13 cellular contexts compared by ENCODE assay signal in genomic region chr6:40714576-40715500, GRCh38.
DNase-seq lines count a peak whose midpoint lies in the region; ATAC-seq, FAIRE-seq and TF ChIP-seq lines count a peak whose summit lies in the region.
"Had no signal": no experiment of that assay in that cellular context is flagged by ENCODE, and none has a peak within 500 bp of the region (broad histone marks: within the 10 kb centered on the region; RNA-seq: fewer than 3 reads in every experiment).

No MANE protein-coding gene starts in this region.

- H4K20me1 ChIP-seq in Loucy (ENCODE audit: insufficient read depth, low read length, poor library complexity, severe bottlenecking) (no peaks in the 10 kb centered on the region), PC-3 (ENCODE audit: low read length) (no peaks in the 10 kb centered on the region), HepG2 (ENCODE audit: insufficient read depth, low read length) (peaks cover 7% of the 10 kb centered on the region; the same call in 1 of the 2 replicates)

- TF ChIP-seq POLR2A in A549 (IDR thresholded peaks at IDR 0.05; ENCODE audit: low read length) (no peak), HepG2 (IDR thresholded peaks at IDR 0.05; ENCODE audit: insufficient read depth in 1 of 2, low read depth in 2 of 2, low read length in 2 of 2) (no peak)

- TF ChIP-seq CTCF in A549 (IDR thresholded peaks at IDR 0.05) (no peak), Loucy (conservative IDR thresholded peaks at IDR 0.05; ENCODE audit: low read length) (no peak), PC-3 (conservative IDR thresholded peaks at IDR 0.05; ENCODE audit: low read depth, low read length) (0 out of 2 replicates have a peak, but pooled peaks have one; percentile 16), HepG2 (CRISPR knock-in tag; IDR thresholded peaks at IDR 0.05) (peak; percentile 50)

- H3K9me2 ChIP-seq in Loucy (replicated peaks; ENCODE audit: low read depth, low read length) (no peaks in the 10 kb centered on the region), PC-3 (replicated peaks; ENCODE audit: low read length) (no peaks in the 10 kb centered on the region)

- H3K9me3 ChIP-seq in A549 = no peaks in the 10 kb centered on the region
- no peaks in the 10 kb centered on the region for H3K9me3 ChIP-seq in Loucy (ENCODE audit: insufficient read depth, low read depth, low read length)
- no peaks in the 10 kb centered on the region for H3K9me3 ChIP-seq in PC-3 (ENCODE audit: low read length)
- H3K9me3 ChIP-seq in HepG2 (ENCODE audit: low read length) = no peaks in the 10 kb centered on the region
- H3K9me3 ChIP-seq: neutrophil, suprapubic skin had no signal

- intact Hi-C loops in PC-3 (cut with micrococcal nuclease) (no loop called here), HepG2 (cut with micrococcal nuclease; ENCODE audit: unreplicated experiment) (no loop called here)

- H2AFZ ChIP-seq in Loucy (ENCODE audit: low read length) (no peak overlapping the region), PC-3 (ENCODE audit: low read length) (no peak overlapping the region), HepG2 (ENCODE audit: low read length) (no peak overlapping the region)

- in situ Hi-C loops in HepG2 (cut with HindIII; ENCODE audit: extremely low pct_ligation_motif_present, low pct_unique_long_range_greater_than_20kb) = no loop called here

- FAIRE-seq in A549 (lab: Jason Lieb, UNC) (no peak), HepG2 (lab: Jason Lieb, UNC) (peak; percentile 99)

- peak overlapping the region; percentile 39; the same call in 2 of the 3 replicates for H3K4me2 ChIP-seq in A549
- H3K4me2 ChIP-seq in Loucy (ENCODE audit: low read depth, low read length, poor library complexity, severe bottlenecking) = peak overlapping the region; percentile 63
- peak overlapping the region; percentile 47 for H3K4me2 ChIP-seq in PC-3 (ENCODE audit: low read length)
- peak overlapping the region; percentile 25; the same call in 1 of the 2 replicates for H3K4me2 ChIP-seq in HepG2 (ENCODE audit: low read depth, low read length)

- DNase-seq in A549 (ENCODE audit: low read depth in 1 of 2, low spot score in 1 of 2) = peak; percentile 18 to 56
- peak; percentile 83 for DNase-seq in PC-3
- peak; percentile 97 for DNase-seq in HepG2 (ENCODE audit: low spot score)
- no peak for DNase-seq in germinal center (ENCODE audit: low spot score)
- no peak for DNase-seq in MV-4-11 (lab: John Stamatoyannopoulos, UW)
- DNase-seq in pons (ENCODE audit: low spot score) = no peak
- DNase-seq: activated CD4-positive, alpha-beta T cell treated with anti-CD3 and anti-CD28 coated beads, Interleukin-2, amount 10 ng/mL, durations not matched to agents 24 days and 14 days; activated T-cell treated with anti-CD3 and anti-CD28 coated beads, Interleukin-2, amount 50 U/mL, for 48 hours; NCI-H1436 treated with DMSO at 0.1 percent for 48 hours had no signal

- H3K79me2 ChIP-seq in Loucy (ENCODE audit: insufficient read depth, low read length) (no peaks in the 10 kb centered on the region), PC-3 (ENCODE audit: low read length) (no peaks in the 10 kb centered on the region), HepG2 (ENCODE audit: insufficient read depth, low read length) (no peaks in the 10 kb centered on the region)

- TF ChIP-seq EP300 in A549 (IDR thresholded peaks at IDR 0.05) (no peak), HepG2 (IDR thresholded peaks at IDR 0.05; ENCODE audit: low read depth in 2 of 2, low read length in 2 of 2) (peak; percentile 51 to 59; a peak in 2 of 4 replicates), HepG2 (CRISPR knock-in tag; IDR thresholded peaks at IDR 0.05; ENCODE audit: borderline replicate concordance) (peak; percentile 53; the same call in 1 of the 2 replicates)

- no TSS peak for BruUV-seq in PC-3 (replicated peaks; lab: Mats Ljungman, UMichigan)
- no TSS peak for BruUV-seq in HepG2 (replicated peaks; lab: Mats Ljungman, UMichigan)

- H3K27ac ChIP-seq in A549 (no peak overlapping the region), PC-3 (ENCODE audit: low read length) (peak overlapping the region; percentile 33), HepG2 (ENCODE audit: extremely low read length, insufficient read depth, low read length) (no peak overlapping the region)
- H3K27ac ChIP-seq: neutrophil, suprapubic skin had no signal

- ATAC-seq in A549 = peak; percentile 67 to 72
- ATAC-seq in PC-3 = peak; percentile 93
- ATAC-seq in HepG2 = peak; percentile 98
- ATAC-seq in HG03097 (IDR thresholded peaks at IDR 0.05; ENCODE audit: low FRiP score, unreplicated experiment) = no peak

- H3K4me3 ChIP-seq in A549 (no peak overlapping the region), Loucy (ENCODE audit: low read length, poor library complexity, severe bottlenecking) (peak overlapping the region; percentile 29), PC-3 (ENCODE audit: low read length) (no peak overlapping the region), HepG2 (replicated peaks in 1 of 3; ENCODE audit: insufficient read depth in 1 of 3, low read depth in 2 of 3, low read length in 3 of 3) (no peak overlapping the region)
- H3K4me3 ChIP-seq: suprapubic skin had no signal

- peaks cover 13% of the 10 kb centered on the region; the same call in 2 of the 3 replicates for H3K4me1 ChIP-seq in A549
- peaks cover 72% of the 10 kb centered on the region for H3K4me1 ChIP-seq in Loucy (ENCODE audit: insufficient read depth, low read length, poor library complexity, severe bottlenecking)
- peaks cover 17% of the 10 kb centered on the region for H3K4me1 ChIP-seq in PC-3 (ENCODE audit: insufficient read depth, low read length)
- peaks cover 19% of the 10 kb centered on the region for H3K4me1 ChIP-seq in HepG2 (ENCODE audit: insufficient read depth, low read length)

- POLR2A ChIA-PET in A549 (lab: Yijun Ruan, JAX) (no interaction called here), PC-3 (lab: Charles Lee; ENCODE audit: unreplicated experiment) (no interaction called here), HepG2 (lab: Yijun Ruan, JAX) (interaction anchor here (1.0 kb wide), 1 partner anchor 243 kb away, joined by 3 read pairs; no protein-coding TSS in a partner anchor)

- CTCF ChIA-PET in A549 (lab: Yijun Ruan, JAX) (no interaction called here), PC-3 (lab: Charles Lee) (no interaction called here), HepG2 (lab: Yijun Ruan, JAX; ENCODE audit: low intra/inter-chr PET ratio, low total read pairs) (no interaction called here)

- TF ChIP-seq RAD21 in A549 (conservative IDR thresholded peaks at IDR 0.05 in 1 of 2, IDR thresholded peaks at IDR 0.05 in 1 of 2) (no peak), HepG2 (CRISPR knock-in tag; IDR thresholded peaks at IDR 0.05) (no peak)

- no peaks in the 10 kb centered on the region for H3K36me3 ChIP-seq in Loucy (ENCODE audit: insufficient read depth, low read length)
- no peaks in the 10 kb centered on the region for H3K36me3 ChIP-seq in PC-3 (ENCODE audit: low read depth, low read length)
- no peaks in the 10 kb centered on the region for H3K36me3 ChIP-seq in HepG2 (replicated peaks in 1 of 2; ENCODE audit: control insufficient read depth in 1 of 2, insufficient read depth in 2 of 2, low read length in 2 of 2)
- H3K36me3 ChIP-seq: neutrophil, suprapubic skin had no signal

- 35% methylated on average over 7 of the region's 7 CpGs for WGBS in A549 (ENCODE audit: missing lambda C conversion rate)
- 11% methylated on average over 7 of the region's 7 CpGs for WGBS in HepG2 (ENCODE audit: low lambda C conversion rate)

- H3F3A ChIP-seq in Loucy (ENCODE audit: low read depth) = peaks cover 10% of the 10 kb centered on the region; the same call in 1 of the 2 replicates
- H3F3A ChIP-seq in PC-3 (ENCODE audit: low read length, unreplicated experiment) = no peaks in the 10 kb centered on the region

- no peaks in the 10 kb centered on the region for H3K27me3 ChIP-seq in Loucy (ENCODE audit: insufficient read depth, low read length, poor library complexity, severe bottlenecking)
- H3K27me3 ChIP-seq in PC-3 (ENCODE audit: low read length) = no peaks in the 10 kb centered on the region
- H3K27me3 ChIP-seq in HepG2 (ENCODE audit: control insufficient read depth in 1 of 2, insufficient read depth in 2 of 2, low read length in 2 of 2) = peaks cover 7 to 28% of the 10 kb centered on the region in 2 experiments; a peak in 4 of 5 replicates
- H3K27me3 ChIP-seq: suprapubic skin had no signal

- H3K9ac ChIP-seq in Loucy (ENCODE audit: low read depth, low read length, poor library complexity, severe bottlenecking) (peak overlapping the region; percentile 40), PC-3 (ENCODE audit: low read length) (no peak overlapping the region), HepG2 (ENCODE audit: insufficient read depth, low read depth, low read length) (no peak overlapping the region)

TF ChIP-seq in A549, 52 proteins besides CTCF, POLR2A, EP300 and RAD21:
- TF ChIP-seq FOSL2 (IDR thresholded peaks at IDR 0.05) (no peak), FOSL2 (CRISPR knock-in tag; IDR thresholded peaks at IDR 0.05) (0 out of 2 replicates have a peak, but pooled peaks have one; percentile 10), NPAS2 (CRISPR knock-in tag; IDR thresholded peaks at IDR 0.05; ENCODE audit: borderline replicate concordance) (no peak), MAX (IDR thresholded peaks at IDR 0.05) (no peak)

TF ChIP-seq in HepG2, 621 proteins besides CTCF, POLR2A, EP300 and RAD21 (continues in another document):
- TF ChIP-seq AKAP8 (CRISPR knock-in tag; IDR thresholded peaks at IDR 0.05) (no peak), PTBP1 (IDR thresholded peaks at IDR 0.05; ENCODE audit: low read depth, low read length, poor library complexity, severe bottlenecking) (no peak), RORA (CRISPR knock-in tag; IDR thresholded peaks at IDR 0.05) (no peak), SIX4 (CRISPR knock-in tag; IDR thresholded peaks at IDR 0.05) (no peak), ZFP1 (CRISPR knock-in tag; IDR thresholded peaks at IDR 0.05) (no peak), MNT (IDR thresholded peaks at IDR 0.05) (peak; percentile 20; the same call in 1 of the 2 replicates), MAFG (CRISPR knock-in tag; IDR thresholded peaks at IDR 0.05) (no peak), ZKSCAN8 (CRISPR knock-in tag; IDR thresholded peaks at IDR 0.05; ENCODE audit: borderline replicate concordance) (0 out of 2 replicates have a peak, but pooled peaks have one; percentile 34), MED1 (CRISPR knock-in tag; IDR thresholded peaks at IDR 0.05) (peak; percentile 63), SP140L (CRISPR knock-in tag; IDR thresholded peaks at IDR 0.05; ENCODE audit: borderline replicate concordance) (no peak)

Comparison
In these comparisons a context has a peak if more than half of its experiments do, and no peak if none do; other contexts are left out.
1. DNase-seq: peak in A549 (2 of 2), PC-3 (single experiment) and HepG2 (single experiment); none in germinal center (single experiment), MV-4-11 (single experiment) and pons (single experiment).
2. CTCF ChIP-seq: peak in PC-3 (single experiment) and HepG2 (single experiment); none in A549 (single experiment) and Loucy (single experiment).
3. Of the 38 proteins assayed by ChIP-seq in both HepG2 and A549: peak only in HepG2: BHLHE40, CEBPB, CTCF, EHMT2, EP300, HDAC2 and 7 more; only in A549: none; in both: none; in neither: 21; mixed calls (peak in some experiments, not most) for 4.
4. Peak in every context shown above with its lines, with median percentiles within 50 percentile points of each other: H3K4me2 ChIP-seq.